1 cellular context compared by ENCODE assay signal in genomic region chr20:36845288-36845969, GRCh38.
TF ChIP-seq lines count a peak whose summit lies in the region.

No MANE protein-coding gene starts in this region.

TF ChIP-seq in WTC11, 78 proteins besides CTCF, POLR2A, EP300 and RAD21 (continued from another document):
- no peak for TF ChIP-seq ZMAT4 (CRISPR knock-in tag; IDR thresholded peaks at IDR 0.05)
- peak; percentile 85 for TF ChIP-seq ZNF423 (CRISPR knock-in tag; IDR thresholded peaks at IDR 0.05)
- no peak for TF ChIP-seq ZNF263 (CRISPR knock-in tag; IDR thresholded peaks at IDR 0.05; ENCODE audit: low read depth)
- no peak for TF ChIP-seq IRF2 (CRISPR knock-in tag; IDR thresholded peaks at IDR 0.05; ENCODE audit: borderline replicate concordance, low read depth)
- TF ChIP-seq ATF1 (CRISPR knock-in tag; IDR thresholded peaks at IDR 0.05) = no peak
- TF ChIP-seq EMX1 (CRISPR knock-in tag; IDR thresholded peaks at IDR 0.05) = no peak
